ENCODE assay signal across 29 cellular contexts in genomic region chr9:17658237-17658636, GRCh38.
"Had no signal": no experiment of that assay in that cellular context is flagged by ENCODE, and none has a peak within 500 bp of the region (broad histone marks: within the 10 kb centered on the region; RNA-seq: fewer than 3 reads in every experiment).

No MANE protein-coding gene starts in this region.

- H3K4me1 ChIP-seq: colonic mucosa, esophagus muscularis mucosa, esophagus squamous epithelium, foreskin keratinocyte, gastrocnemius medialis, gastroesophageal sphincter, heart right ventricle had no signal

- FAIRE-seq: colon, endometrium, endothelial cell of umbilical vein, frontal cortex had no signal

- H3K27ac Mint-ChIP-seq: dendritic cell treated with granulocyte-macrophage colony-stimulating factor and Interleukin-4, amounts not matched to agents 40 ng/mL and 50 ng/mL, for 4 days; effector memory CD8-positive, alpha-beta T cell; endodermal cell had no signal

- H3K9me3 ChIP-seq: colonic mucosa, esophagus muscularis mucosa, esophagus squamous epithelium, gastrocnemius medialis, gastroesophageal sphincter, heart left ventricle, heart right ventricle had no signal

- H3K9me3 Mint-ChIP-seq: dendritic cell treated with granulocyte-macrophage colony-stimulating factor and Interleukin-4, amounts not matched to agents 40 ng/mL and 50 ng/mL, for 4 days; endodermal cell had no signal

- DNase-seq: colonic mucosa; cortex of kidney; dermis blood vessel endothelial cell; dorsolateral prefrontal cortex; effector CD4-positive, alpha-beta T cell; effector CD8-positive, alpha-beta T cell; effector memory CD4-positive, alpha-beta T cell; effector memory CD8-positive, alpha-beta T cell; endodermal cell; erythroblast; esophagus squamous epithelium; foreskin fibroblast; foreskin keratinocyte; foreskin melanocyte; gastrocnemius medialis; glutamatergic neuron; head of caudate nucleus; heart left ventricle; heart right ventricle had no signal

- H3K27ac ChIP-seq: colonic mucosa, coronary artery, dorsolateral prefrontal cortex, epithelial cell of prostate, esophagus muscularis mucosa, esophagus squamous epithelium, foreskin keratinocyte, gastrocnemius medialis, gastroesophageal sphincter, heart left ventricle, heart right ventricle had no signal

- H3K36me3 ChIP-seq: colonic mucosa, esophagus muscularis mucosa, esophagus squamous epithelium, gastrocnemius medialis, gastroesophageal sphincter, heart left ventricle, heart right ventricle had no signal

- H3K4me3 ChIP-seq: colonic mucosa, coronary artery, dorsolateral prefrontal cortex, esophagus muscularis mucosa, esophagus squamous epithelium, gastrocnemius medialis, gastroesophageal sphincter, heart left ventricle, heart right ventricle had no signal

- H3K4me3 Mint-ChIP-seq: dendritic cell treated with granulocyte-macrophage colony-stimulating factor and Interleukin-4, amounts not matched to agents 40 ng/mL and 50 ng/mL, for 4 days; effector memory CD8-positive, alpha-beta T cell; endodermal cell had no signal

- H3K27me3 ChIP-seq: colonic mucosa, esophagus muscularis mucosa, esophagus squamous epithelium, foreskin keratinocyte, gastrocnemius medialis, gastroesophageal sphincter, heart left ventricle, heart right ventricle had no signal

- H3K27me3 Mint-ChIP-seq: dendritic cell treated with granulocyte-macrophage colony-stimulating factor and Interleukin-4, amounts not matched to agents 40 ng/mL and 50 ng/mL, for 4 days; effector memory CD8-positive, alpha-beta T cell had no signal

- ATAC-seq: effector memory CD8-positive, alpha-beta T cell; esophagus mucosa; foreskin keratinocyte; gastrocnemius medialis; gastroesophageal sphincter; heart left ventricle; heart right ventricle had no signal
